ENCODE assay signal across 13 cellular contexts in the genomic region with DNA sequence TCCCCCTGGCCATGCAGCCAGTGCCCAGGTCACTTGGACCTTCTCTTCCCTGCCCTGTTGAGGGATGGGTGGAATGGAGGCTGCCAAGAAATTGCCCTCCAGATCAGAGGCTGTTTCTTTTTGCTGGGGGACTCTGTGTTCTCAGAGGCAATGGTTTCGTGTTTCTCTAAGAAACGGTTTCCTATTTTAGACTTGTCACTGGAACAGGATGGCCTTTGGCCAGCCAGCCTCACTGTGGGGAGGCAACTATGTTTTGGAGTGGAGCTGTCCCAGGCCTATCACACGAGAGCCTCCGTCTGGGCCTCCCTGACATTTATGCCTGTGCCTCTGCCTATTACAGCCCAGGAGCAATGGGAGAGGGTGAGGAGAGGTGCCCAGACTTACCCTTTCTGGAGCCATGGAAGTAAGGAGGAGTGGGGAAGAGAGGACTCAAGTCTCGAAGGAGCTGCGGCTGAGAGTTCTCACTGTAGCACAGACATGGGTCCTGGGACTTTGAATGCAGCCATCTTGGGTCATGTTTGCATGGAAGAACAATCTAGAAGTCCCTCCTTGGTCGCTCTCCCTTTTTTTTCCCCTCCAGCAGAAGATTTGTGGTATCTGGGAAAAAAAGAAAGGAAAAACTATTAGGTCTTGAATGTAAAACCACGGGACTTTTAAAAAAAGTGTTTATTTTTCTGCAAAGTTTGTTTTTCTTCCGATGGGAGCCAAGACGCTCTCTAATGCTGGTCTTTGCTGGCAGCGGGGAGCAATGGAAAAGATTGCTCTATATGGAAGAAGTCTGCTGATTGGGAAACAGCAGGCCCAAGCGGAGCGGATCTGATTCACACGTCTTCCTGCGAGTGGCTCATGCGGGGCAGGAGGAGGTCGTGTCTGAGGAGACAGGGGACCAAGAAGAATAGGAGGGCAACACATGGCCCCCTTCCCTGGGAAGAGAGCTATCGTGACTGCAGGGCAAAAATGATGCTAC.
DNase-seq lines count a peak whose midpoint lies in the region; ATAC-seq lines count a peak whose summit lies in the region.
"Had no signal": no experiment of that assay in that cellular context is flagged by ENCODE, and none has a peak within 500 bp of the region (broad histone marks: within the 10 kb centered on the region; RNA-seq: fewer than 3 reads in every experiment).

No MANE protein-coding gene starts in this region.

- DNase-seq in Right ventricle myocardium inferior (ENCODE audit: missing footprints) (no peak), cardiac septum (ENCODE audit: low spot score) (no peak), left cardiac atrium (peak; percentile 85), pons (ENCODE audit: low spot score) (peak; percentile 10), NCI-H146 treated with DMSO at 0.1 percent for 48 hours (lab: John Stamatoyannopoulos, UW; ENCODE audit: unreplicated experiment) (no peak), MV-4-11 (lab: John Stamatoyannopoulos, UW) (no peak)
- DNase-seq in stimulated activated naive CD4-positive, alpha-beta T cell treated with Interleukin-2 at 50 U/mL for 16 hours (lab: John Stamatoyannopoulos, UW): no peak
- DNase-seq: activated CD4-positive, alpha-beta T cell treated with anti-CD3 and anti-CD28 coated beads, Interleukin-2, amount 50 U/mL, for 48 hours; activated naive CD4-positive, alpha-beta T cell treated with Interleukin-2 at 50 U/mL for 16 hours; Caco-2; effector CD4-positive, alpha-beta T cell; HFFc6 had no signal

- intact Hi-C loops in Right ventricle myocardium inferior (cut with DNase I) (no loop called here), cardiac septum (cut with DNase I) (no loop called here), left cardiac atrium (cut with DNase I) (no loop called here)

- ATAC-seq in Right ventricle myocardium inferior (peak; percentile 44), left cardiac atrium (peak; percentile 68 to 77), GM21825 (IDR thresholded peaks at IDR 0.05; ENCODE audit: unreplicated experiment) (no peak)

Comparison
In these comparisons a context has a peak if more than half of its experiments do, and no peak if none do; other contexts are left out.
1. DNase-seq: peak in left cardiac atrium (single experiment) and pons (single experiment); none in Right ventricle myocardium inferior (single experiment), cardiac septum (single experiment), NCI-H146 treated with DMSO at 0.1 percent for 48 hours (single experiment), MV-4-11 (single experiment) and stimulated activated naive CD4-positive, alpha-beta T cell treated with Interleukin-2 at 50 U/mL for 16 hours (single experiment).